ENCODE assay signal across 25 cellular contexts in the genomic region with DNA sequence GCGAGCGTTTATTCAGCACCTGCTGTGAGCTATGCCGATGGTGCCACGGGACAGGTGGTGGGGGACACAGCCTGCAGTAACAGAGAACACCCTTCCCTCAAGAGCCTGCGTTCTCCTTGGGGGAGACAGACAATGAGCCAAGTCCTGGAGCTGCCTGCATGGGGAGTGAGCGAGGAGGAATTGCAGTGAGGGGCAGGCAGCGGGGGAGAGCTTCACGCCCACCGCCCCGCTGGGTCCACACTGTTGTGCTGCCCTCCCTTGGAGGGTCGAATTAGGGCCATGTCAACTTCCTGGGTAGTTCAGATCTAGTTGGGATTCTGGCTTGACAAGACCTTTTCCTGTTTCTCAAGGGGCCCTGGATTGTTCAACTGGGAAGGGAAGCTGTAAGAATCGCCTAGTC.
"Had no signal": no experiment of that assay in that cellular context is flagged by ENCODE, and none has a peak within 500 bp of the region (broad histone marks: within the 10 kb centered on the region; RNA-seq: fewer than 3 reads in every experiment).

No MANE protein-coding gene starts in this region.

- DNase-seq: activated CD4-positive, alpha-beta memory T cell treated with anti-CD3 and anti-CD28 coated beads, Interleukin-2, amount 10 ng/mL, durations not matched to agents 7 days and 5 days; activated CD4-positive, alpha-beta T cell treated with anti-CD3 and anti-CD28 coated beads for 1 hour; activated CD4-positive, alpha-beta T cell treated with anti-CD3 and anti-CD28 coated beads for 48 hours; activated CD4-positive, CD25-positive, alpha-beta regulatory T cell; activated CD8-positive, alpha-beta memory T cell treated with anti-CD3 and anti-CD28 coated beads for 24 hours; activated CD8-positive, alpha-beta memory T cell treated with anti-CD3 and anti-CD28 coated beads, Interleukin-2, amount 10 ng/mL, durations not matched to agents 7 days and 5 days; activated CD8-positive, alpha-beta memory T cell treated with anti-CD3 and anti-CD28 coated beads, Interleukin-2, amount 50 U/mL, for 48 hours; activated effector memory CD4-positive, alpha-beta T cell treated with Interleukin-2 at 50 U/mL for 16 hours; activated naive CD4-positive, alpha-beta T cell treated with anti-CD3 and anti-CD28 coated beads, Interleukin-2, amount 10 ng/mL, durations not matched to agents 7 days and 5 days; activated T-cell treated with anti-CD3 and anti-CD28 coated beads, Interleukin-2, amount 50 U/mL, for 48 hours; amniotic stem cell; aorta; Kasumi-1; MG63; NCI-H1048; NCI-H1694; NCI-H1930; NCI-H2081 treated with DMSO at 0.1 percent for 48 hours; NCI-H2227 treated with DMSO at 0.1 percent for 48 hours; NCI-H524 treated with DMSO at 0.1 percent for 48 hours; SJCRH30; T1000; WERI-Rb-1 had no signal

- H3K4me3 ChIP-seq: cardiac muscle cell, MG63, SJCRH30, SK-N-MC had no signal

- H3K36me3 ChIP-seq: cardiac muscle cell, MG63, SJCRH30, WERI-Rb-1 had no signal

- H3K27me3 ChIP-seq: cardiac muscle cell, SJCRH30 had no signal

- ATAC-seq: activated CD8-positive, alpha-beta memory T cell treated with anti-CD3 and anti-CD28 coated beads, Interleukin-2, amount 10 ng/mL, durations not matched to agents 7 days and 5 days had no signal

- H3K27ac ChIP-seq: cardiac muscle cell, SJCRH30, SK-N-MC, WERI-Rb-1 had no signal

- H3K4me1 ChIP-seq: SJCRH30 had no signal

- H3K9me3 ChIP-seq: MG63, SJCRH30 had no signal
